22 cellular contexts compared by ENCODE assay signal in the genomic region with DNA sequence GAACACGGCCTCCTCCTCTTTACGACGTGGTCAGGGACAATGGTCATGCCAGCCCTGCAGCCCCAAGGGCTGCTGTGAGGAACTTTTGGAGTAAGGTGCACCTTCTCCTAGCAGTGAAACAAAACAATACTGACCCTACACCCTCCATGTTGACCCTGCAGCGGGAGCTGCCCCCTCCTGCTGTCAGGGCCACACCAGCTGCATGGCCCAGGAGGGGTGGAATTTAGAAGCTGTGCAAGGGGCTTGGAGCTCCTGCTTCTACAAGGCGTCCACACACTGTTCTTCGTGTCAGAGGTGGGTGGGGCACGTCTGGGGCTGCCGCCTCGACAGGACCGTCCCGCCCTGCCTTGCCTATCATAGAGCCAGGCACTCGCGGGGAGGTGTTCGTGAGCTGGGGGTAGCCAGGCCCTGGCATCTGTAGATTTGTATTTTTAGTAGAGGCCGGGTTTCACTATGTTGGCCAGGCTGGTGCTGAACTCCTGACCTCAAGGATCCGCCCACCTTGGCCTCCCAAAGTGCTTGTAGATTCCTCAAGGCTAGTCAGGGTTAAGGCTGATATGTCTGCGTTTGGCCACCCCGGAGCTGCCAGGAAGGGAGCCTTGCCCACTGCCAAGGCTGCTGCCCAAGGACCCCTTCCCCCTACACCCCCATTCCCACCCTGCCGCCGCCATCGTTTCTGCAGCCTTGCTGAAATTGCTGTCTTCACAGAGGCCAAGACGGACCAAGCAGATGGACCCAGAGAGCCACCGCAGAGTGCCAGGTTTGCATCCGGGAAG. TPM values are rescaled to one million over a fixed set of nuclear protein-coding genes. Genes with fewer than 3 reads are reported as not detected.
A peak's percentile ranks its signal among the peaks of the same experiment; 100 is the strongest.
DNase-seq lines count a peak whose midpoint lies in the region; ATAC-seq, FAIRE-seq and TF ChIP-seq lines count a peak whose summit lies in the region.
"Had no signal": no experiment of that assay in that cellular context is flagged by ENCODE, and none has a peak within 500 bp of the region (broad histone marks: within the 10 kb centered on the region; RNA-seq: fewer than 3 reads in every experiment).

No MANE protein-coding gene starts in this region.

- 95% methylated on average over 19 of the region's 24 CpGs for WGBS in K562 (ENCODE audit: insufficient coverage, low coverage, missing lambda C conversion rate)
- WGBS in mesenchymal stem cell = 94% methylated on average over 21 of the region's 24 CpGs
- WGBS in testis, 2 donors = 92 to 96% methylated on average over 23 of the region's 24 CpGs

- peak; percentile 6 for DNase-seq in activated T-cell treated with anti-CD3 and anti-CD28 coated beads, Interleukin-2, amount 50 U/mL, for 24 hours
- no peak for DNase-seq in activated T-cell treated with anti-CD3 and anti-CD28 coated beads, Interleukin-2, amount 50 U/mL, for 4 hours
- DNase-seq in K562 (ENCODE audit: extremely low read depth in 1 of 4, low spot score in 3 of 4) = no peak
- DNase-seq in mesenchymal stem cell = no peak
- peak; percentile 9 for DNase-seq in testis
- DNase-seq in GF-D8 (lab: John Stamatoyannopoulos, UW) = no peak
- DNase-seq in NCI-H526 (lab: John Stamatoyannopoulos, UW) = no peak
- DNase-seq in stimulated activated CD4-positive, alpha-beta T cell treated with anti-CD3 and anti-CD28 coated beads, Interleukin-12 subunit alpha, Interleukin-12 subunit beta, amount 100 ng/mL, for 4 hours = no peak
- DNase-seq: CD4-positive, alpha-beta memory T cell; DMS153; KBM-7; NCI-H187; NCI-H2107; NCI-H226; NCI-H524; PC-3 had no signal

- no peak overlapping the region for H3K4me3 ChIP-seq in K562
- no peak overlapping the region for H3K4me3 ChIP-seq in mesenchymal stem cell (ENCODE audit: insufficient read depth in 1 of 2, low read depth in 1 of 2, low read length in 2 of 2)
- H3K4me3 ChIP-seq in testis = no peak overlapping the region
- H3K4me3 ChIP-seq: BLaER1, GM12878, GM23338 had no signal

- no peak overlapping the region for H2BK12ac ChIP-seq in mesenchymal stem cell (ENCODE audit: low read length in 2 of 2)

- peak overlapping the region; percentile 43 for H4K8ac ChIP-seq in mesenchymal stem cell (ENCODE audit: low read length)

- in situ Hi-C loops in K562 (cut with MboI) = no loop called here

- POLR2A ChIA-PET in K562 (lab: Yijun Ruan, JAX) = interaction anchor here (0.9 to 3.9 kb wide), 3 partner anchors 8 to 16 kb away, joined by 3 to 14 read pairs (median 4); a partner anchor contains a TSS

- H3K4me1 ChIP-seq in K562 (replicated peaks in 1 of 2; ENCODE audit: control insufficient read depth in 2 of 2, insufficient read depth in 2 of 2, low read length in 2 of 2) (no peaks in the 10 kb centered on the region; a peak in 1 of 5 replicates), mesenchymal stem cell (ENCODE audit: control insufficient read depth, insufficient read depth, low read depth, low read length) (no peaks in the 10 kb centered on the region), testis (peaks cover 7% of the 10 kb centered on the region)
- H3K4me1 ChIP-seq: BLaER1 had no signal

- no peak overlapping the region for H3K27ac Mint-ChIP-seq in activated T-cell treated with anti-CD3 and anti-CD28 coated beads, Interleukin-2, amount 50 U/mL, for 24 hours
- H3K27ac Mint-ChIP-seq: CD4-positive, alpha-beta memory T cell; GM23338 had no signal

- H3K9me1 ChIP-seq in K562 (ENCODE audit: control insufficient read depth, insufficient read depth, low read length) = peaks cover 4% of the 10 kb centered on the region

- H2AFZ ChIP-seq in K562 (ENCODE audit: low read depth, low read length) (no peak overlapping the region), mesenchymal stem cell (ENCODE audit: low read depth, low read length) (no peak overlapping the region)
- H2AFZ ChIP-seq: GM23338 had no signal

- H3K36me3 ChIP-seq in K562 (ENCODE audit: control insufficient read depth, insufficient read depth, low read length) (peaks cover 91% of the 10 kb centered on the region; the same call in 2 of the 3 replicates), mesenchymal stem cell (ENCODE audit: control insufficient read depth in 1 of 2, insufficient read depth in 2 of 2, low read depth in 1 of 2, low read length in 2 of 2) (peaks cover 54 to 61% of the 10 kb centered on the region in 2 experiments), testis (ENCODE audit: low read depth, missing control alignments) (no peaks in the 10 kb centered on the region)

- peaks cover 9% of the 10 kb centered on the region; the same call in 1 of the 2 replicates for H4K20me1 ChIP-seq in K562 (replicated peaks; ENCODE audit: control insufficient read depth, insufficient read depth, low read length)

- H2AK5ac ChIP-seq in mesenchymal stem cell (ENCODE audit: low read length, severe bottlenecking) = no peak overlapping the region

- H3K79me1 ChIP-seq in mesenchymal stem cell (replicated peaks; ENCODE audit: low read length, poor library complexity, severe bottlenecking) = peaks cover 53% of the 10 kb centered on the region

- peaks cover 3% of the 10 kb centered on the region for H3K4me1 Mint-ChIP-seq in activated T-cell treated with anti-CD3 and anti-CD28 coated beads, Interleukin-2, amount 50 U/mL, for 24 hours (ENCODE audit: low read depth)
- peaks cover 3% of the 10 kb centered on the region for H3K4me1 Mint-ChIP-seq in activated T-cell treated with anti-CD3 and anti-CD28 coated beads, Interleukin-2, amount 50 U/mL, for 4 hours (ENCODE audit: low read depth)
- H3K4me1 Mint-ChIP-seq: GM23338 had no signal

- no peak overlapping the region for H2BK120ac ChIP-seq in mesenchymal stem cell (ENCODE audit: low read depth, low read length)

- no peak for FAIRE-seq in K562 (lab: Jason Lieb, UNC)
- FAIRE-seq: GM12878, GM19239 had no signal

- no peak overlapping the region for H3K23ac ChIP-seq in mesenchymal stem cell (ENCODE audit: low read length in 2 of 2)

- intact Hi-C loops in K562 (cut with micrococcal nuclease) = no loop called here
- intact Hi-C loops in testis (cut with DNase I; ENCODE audit: low total_unique reads) = no loop called here

- no peak overlapping the region for H2BK5ac ChIP-seq in mesenchymal stem cell (ENCODE audit: low read depth, low read length, poor library complexity, severe bottlenecking)

- no peaks in the 10 kb centered on the region for H3K27me3 Mint-ChIP-seq in activated T-cell treated with anti-CD3 and anti-CD28 coated beads, Interleukin-2, amount 50 U/mL, for 24 hours
- no peaks in the 10 kb centered on the region for H3K27me3 Mint-ChIP-seq in activated T-cell treated with anti-CD3 and anti-CD28 coated beads, Interleukin-2, amount 50 U/mL, for 4 hours (ENCODE audit: low read depth)
- H3K27me3 Mint-ChIP-seq: CD4-positive, alpha-beta memory T cell had no signal

- no peaks in the 10 kb centered on the region for H3K9me3 Mint-ChIP-seq in activated T-cell treated with anti-CD3 and anti-CD28 coated beads, Interleukin-2, amount 50 U/mL, for 24 hours
- no peaks in the 10 kb centered on the region for H3K9me3 Mint-ChIP-seq in activated T-cell treated with anti-CD3 and anti-CD28 coated beads, Interleukin-2, amount 50 U/mL, for 4 hours
- H3K9me3 Mint-ChIP-seq: CD4-positive, alpha-beta memory T cell; GM23338 had no signal

- no TSS peak for BruUV-seq in K562 (replicated peaks; lab: Mats Ljungman, UMichigan)

- H3K27ac ChIP-seq in K562 (ENCODE audit: extremely low read depth, low read depth, low read length) (no peak overlapping the region), mesenchymal stem cell (ENCODE audit: low read length, poor library complexity, severe bottlenecking) (no peak overlapping the region), testis (no peak overlapping the region)
- H3K27ac ChIP-seq: BLaER1, RWPE1 had no signal

- TF ChIP-seq EP300 in K562 (IDR thresholded peaks at IDR 0.05; ENCODE audit: low read length) = no peak

- H4K91ac ChIP-seq in mesenchymal stem cell (ENCODE audit: low read length) = no peak overlapping the region

- H2BK15ac ChIP-seq in mesenchymal stem cell (ENCODE audit: low read depth, poor library complexity, severe bottlenecking) = no peak overlapping the region

- no peak for ATAC-seq in activated T-cell treated with anti-CD3 and anti-CD28 coated beads, Interleukin-2, amount 50 U/mL, for 4 hours
- ATAC-seq in K562 = no peak
- ATAC-seq: GM12878, GM23338, PC-3 had no signal

- H3K18ac ChIP-seq in mesenchymal stem cell (ENCODE audit: low read depth in 1 of 2, low read length in 2 of 2) = no peak overlapping the region

- H3K4me3 Mint-ChIP-seq in activated T-cell treated with anti-CD3 and anti-CD28 coated beads, Interleukin-2, amount 50 U/mL, for 24 hours = no peak overlapping the region
- no peak overlapping the region for H3K4me3 Mint-ChIP-seq in activated T-cell treated with anti-CD3 and anti-CD28 coated beads, Interleukin-2, amount 50 U/mL, for 4 hours
- H3K4me3 Mint-ChIP-seq: CD4-positive, alpha-beta memory T cell; GM23338 had no signal

- H3K9ac ChIP-seq in K562 (ENCODE audit: insufficient read depth in 1 of 2, low read depth in 2 of 2, low read length in 2 of 2) (peak overlapping the region in 1 of 2 experiments; percentile 52; a peak in 2 of 4 replicates), mesenchymal stem cell (ENCODE audit: low read length) (no peak overlapping the region)
- H3K9ac ChIP-seq: BLaER1 had no signal

- TF ChIP-seq CTCF in K562 (IDR thresholded peaks at IDR 0.05 in 2 of 3, conservative IDR thresholded peaks at IDR 0.05 in 1 of 3; ENCODE audit: insufficient read depth in 2 of 3, low read depth in 1 of 3, low read length in 3 of 3) = no peak
- TF ChIP-seq CTCF in testis (IDR thresholded peaks at IDR 0.05) = no peak

- no peak for TF ChIP-seq POLR2A in K562 (conservative IDR thresholded peaks at IDR 0.05)
- TF ChIP-seq POLR2A in testis (IDR thresholded peaks at IDR 0.05) = no peak

- no peak for TF ChIP-seq RAD21 in K562 (CRISPR knock-in tag; conservative IDR thresholded peaks at IDR 0.05 in 1 of 2, IDR thresholded peaks at IDR 0.05 in 1 of 2)

- H3K27me3 ChIP-seq in K562 (ENCODE audit: control insufficient read depth in 2 of 2, insufficient read depth in 2 of 2, low read length in 2 of 2) (no peaks in the 10 kb centered on the region), mesenchymal stem cell (ENCODE audit: control insufficient read depth in 1 of 2, insufficient read depth in 1 of 2, low read length in 2 of 2) (no peaks in the 10 kb centered on the region), testis (no peaks in the 10 kb centered on the region)
- H3K27me3 ChIP-seq: BLaER1 had no signal

- H3K4me2 ChIP-seq in K562 (ENCODE audit: insufficient read depth, low read length) (no peak overlapping the region), mesenchymal stem cell (ENCODE audit: low read length, poor library complexity, severe bottlenecking) (no peak overlapping the region)
- H3K4me2 ChIP-seq: BLaER1, GM23338 had no signal

- H3K4ac ChIP-seq in mesenchymal stem cell (ENCODE audit: low read depth in 1 of 2, low read length in 2 of 2) = no peak overlapping the region

- peaks cover 19% of the 10 kb centered on the region for H3K79me2 ChIP-seq in K562 (ENCODE audit: control insufficient read depth, insufficient read depth, low read length)

- H3K36me3 Mint-ChIP-seq in activated T-cell treated with anti-CD3 and anti-CD28 coated beads, Interleukin-2, amount 50 U/mL, for 24 hours (ENCODE audit: low read depth) = peaks cover 90% of the 10 kb centered on the region
- H3K36me3 Mint-ChIP-seq in activated T-cell treated with anti-CD3 and anti-CD28 coated beads, Interleukin-2, amount 50 U/mL, for 4 hours (ENCODE audit: insufficient read depth) = peaks cover 11% of the 10 kb centered on the region

- no peaks in the 10 kb centered on the region for H3K9me3 ChIP-seq in K562 (replicated peaks; ENCODE audit: control insufficient read depth, insufficient read depth, low read depth, low read length)
- no peaks in the 10 kb centered on the region for H3K9me3 ChIP-seq in mesenchymal stem cell (ENCODE audit: control insufficient read depth, low read length)
- H3K9me3 ChIP-seq in testis = no peaks in the 10 kb centered on the region
- H3K9me3 ChIP-seq: BLaER1 had no signal

- no peak overlapping the region for H3K14ac ChIP-seq in mesenchymal stem cell (ENCODE audit: low read length in 2 of 2)

- CTCF ChIA-PET in K562 (lab: Yijun Ruan, JAX; ENCODE audit: low intra/inter-chr PET ratio) = interaction anchor here (0.5 kb wide), 1 partner anchor 178 kb away, joined by 3 read pairs; no protein-coding TSS in a partner anchor

RNA-seq across cellular contexts. Expression of a gene that starts 15.9 kb away (rescaled TPM):
- total RNA-seq in activated T-cell treated with anti-CD3 and anti-CD28 coated beads, Interleukin-2, amount 50 U/mL, for 4 hours = 10 to 100 TPM; 29.9 to 36.3 (median 32.8) TPM
- total RNA-seq in K562 (2011; cell fraction: chromatin; rRNA removed; ENCODE audit: low replicate concordance) = 77.0 and 104 TPM in 2 replicates
- 49.2 and 49.6 TPM in 2 replicates for total RNA-seq in K562 (2011; cell fraction: nucleolus; rRNA removed)
- total RNA-seq in K562 (2011; cell fraction: nucleoplasm; rRNA removed) = 50.6 and 77.9 TPM in 2 replicates
- total RNA-seq in K562 (2014; rRNA removed) = 51.4 and 59.4 TPM in 2 replicates
- total RNA-seq in K562 (2014; rRNA removed; fragmentation: Illumina TruSeq; extraction: Trizol) = 25.0 and 35.2 TPM in 2 replicates
- total RNA-seq in K562 (2015; rRNA removed; fragmentation: Illumina TruSeq; extraction: Trizol) = 28.2 and 29.9 TPM in 2 replicates
- total RNA-seq in K562 (2021) = 78.1 and 97.9 TPM in 2 replicates
- 25.2 and 37.0 TPM in 2 replicates for polyA plus RNA-seq in K562 (2011; rRNA removed)
- 28.9 and 42.0 TPM in 2 replicates for polyA plus RNA-seq in K562 (2011; cell fraction: cytosol; rRNA removed)
- polyA plus RNA-seq in K562 (2011; cell fraction: nucleus; rRNA removed) = 66.5 and 106 TPM in 2 replicates
- 39.2 and 41.6 TPM in 2 replicates for polyA plus RNA-seq in K562 (2012)
- 40.9 and 52.0 TPM in 2 replicates for polyA plus RNA-seq in K562 (2014; fragmentation: Illumina TruSeq; extraction: Trizol)
- 1 to 10 TPM; 1.1 to 3.3 TPM for polyA plus RNA-seq in K562 (2014; fragmentation: Nextera tagmentation; extraction: Ambion mirVana)
- polyA plus RNA-seq in K562 (2014; rRNA removed) = 41.9 and 46.4 TPM in 2 replicates
- polyA minus RNA-seq in K562 (2011; rRNA and poly(A)+ RNA removed) = 31.3 and 39.8 TPM in 2 replicates
- 62.3 and 71.7 TPM in 2 replicates for polyA minus RNA-seq in K562 (2011; cell fraction: cytosol; rRNA and poly(A)+ RNA removed)
- 29.8 and 46.9 TPM in 2 replicates for polyA minus RNA-seq in K562 (2011; cell fraction: nucleus; rRNA and poly(A)+ RNA removed)
- 7.9 TPM for polyA plus RNA-seq in mesenchymal stem cell (2013, experiment 1 of 2)
- 7.7 TPM for polyA plus RNA-seq in mesenchymal stem cell (2013, experiment 2 of 2)
- 10 to 100 TPM; 42.0 to 46.6 TPM for total RNA-seq in testis
- polyA plus RNA-seq in testis (ENCODE audit: insufficient read depth, low read depth, low replicate concordance) = 25.0 TPM

RNA-seq across cellular contexts. Expression of a gene that starts 50.3 kb away (rescaled TPM):
- total RNA-seq in activated T-cell treated with anti-CD3 and anti-CD28 coated beads, Interleukin-2, amount 50 U/mL, for 4 hours = not detected
- not detected in 2 replicates for total RNA-seq in K562 (2011; cell fraction: chromatin; rRNA removed; ENCODE audit: low replicate concordance)
- total RNA-seq in K562 (2011; cell fraction: nucleolus; rRNA removed) = not detected in 2 replicates
- not detected in 2 replicates for total RNA-seq in K562 (2011; cell fraction: nucleoplasm; rRNA removed)
- not detected in 2 replicates for total RNA-seq in K562 (2014; rRNA removed)
- not detected in 2 replicates for total RNA-seq in K562 (2014; rRNA removed; fragmentation: Illumina TruSeq; extraction: Trizol)
- total RNA-seq in K562 (2015; rRNA removed; fragmentation: Illumina TruSeq; extraction: Trizol) = not detected in 2 replicates
- not detected in 2 replicates for total RNA-seq in K562 (2021)
- not detected in 2 replicates for polyA plus RNA-seq in K562 (2011; rRNA removed)
- not detected in 2 replicates for polyA plus RNA-seq in K562 (2011; cell fraction: cytosol; rRNA removed)
- polyA plus RNA-seq in K562 (2011; cell fraction: nucleus; rRNA removed) = not detected in 2 replicates
- not detected in 2 replicates for polyA plus RNA-seq in K562 (2012)
- polyA plus RNA-seq in K562 (2014; fragmentation: Illumina TruSeq; extraction: Trizol) = not detected in 2 replicates
- polyA plus RNA-seq in K562 (2014; fragmentation: Nextera tagmentation; extraction: Ambion mirVana) = not detected
- not detected in 2 replicates for polyA plus RNA-seq in K562 (2014; rRNA removed)
- polyA minus RNA-seq in K562 (2011; rRNA and poly(A)+ RNA removed) = not detected in 2 replicates
- polyA minus RNA-seq in K562 (2011; cell fraction: cytosol; rRNA and poly(A)+ RNA removed) = not detected in 2 replicates
- polyA minus RNA-seq in K562 (2011; cell fraction: nucleus; rRNA and poly(A)+ RNA removed) = not detected in 2 replicates
- not detected for polyA plus RNA-seq in mesenchymal stem cell (2013, experiment 1 of 2)
- not detected for polyA plus RNA-seq in mesenchymal stem cell (2013, experiment 2 of 2)
- total RNA-seq in testis = not detected
- polyA plus RNA-seq in testis (ENCODE audit: insufficient read depth, low read depth, low replicate concordance) = not detected
- total RNA-seq: A673; CD4-positive, alpha-beta memory T cell; GM12878; GM23338; PC-3 had no signal
- polyA plus RNA-seq: CD4-positive, alpha-beta memory T cell; GM12878; GM23338 had no signal

Comparison
In these comparisons a context has a peak if more than half of its experiments do, and no peak if none do; other contexts are left out.
1. DNase-seq: peak in activated T-cell treated with anti-CD3 and anti-CD28 coated beads, Interleukin-2, amount 50 U/mL, for 24 hours (single experiment) and testis (single experiment); none in activated T-cell treated with anti-CD3 and anti-CD28 coated beads, Interleukin-2, amount 50 U/mL, for 4 hours (single experiment), K562 (0 of 4), mesenchymal stem cell (single experiment), GF-D8 (single experiment), NCI-H526 (0 of 2) and stimulated activated CD4-positive, alpha-beta T cell treated with anti-CD3 and anti-CD28 coated beads, Interleukin-12 subunit alpha, Interleukin-12 subunit beta, amount 100 ng/mL, for 4 hours (single experiment).